15 cellular contexts compared by ENCODE assay signal in the genomic region with DNA sequence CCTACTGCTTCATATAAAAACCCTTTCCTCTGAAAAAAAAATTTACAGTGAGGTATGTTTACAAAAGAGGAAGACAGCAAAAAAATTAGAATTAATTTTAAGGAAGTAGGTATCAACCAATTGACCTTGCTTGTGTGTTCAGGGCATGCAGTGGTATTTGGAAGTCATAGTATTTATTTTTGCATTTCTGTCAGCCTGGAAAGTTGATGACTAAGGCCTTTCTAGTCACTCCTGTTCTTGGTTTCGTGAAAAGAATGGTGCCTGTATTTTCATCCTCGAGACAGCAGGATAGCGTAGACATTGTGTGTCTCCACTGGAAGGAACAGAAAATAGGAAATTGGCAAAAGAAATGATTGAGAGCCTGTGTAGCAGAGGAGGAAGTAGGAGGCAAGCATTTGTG. TPM values are rescaled to one million over a fixed set of nuclear protein-coding genes. Genes with fewer than 3 reads are reported as not detected.
A peak's percentile ranks its signal among the peaks of the same experiment; 100 is the strongest.
DNase-seq lines count a peak whose midpoint lies in the region; ATAC-seq lines count a peak whose summit lies in the region.
"Had no signal": no experiment of that assay in that cellular context is flagged by ENCODE, and none has a peak within 500 bp of the region (broad histone marks: within the 10 kb centered on the region; RNA-seq: fewer than 3 reads in every experiment).

No MANE protein-coding gene starts in this region.

- H3K36me3 ChIP-seq in GM23248 (ENCODE audit: low read depth): no peaks in the 10 kb centered on the region

- H3K27me3 ChIP-seq in GM23248 (replicated peaks; ENCODE audit: insufficient read depth): no peaks in the 10 kb centered on the region

- H3K4me2 ChIP-seq in GM23248 (ENCODE audit: unreplicated experiment): no peak overlapping the region

- H3K27ac Mint-ChIP-seq in T-helper 17 cell: peak overlapping the region; percentile 39
- H3K27ac Mint-ChIP-seq: activated naive CD8-positive, alpha-beta T cell treated with anti-CD3 and anti-CD28 coated beads, Interleukin-2, amount 10 ng/mL, durations not matched to agents 7 days and 5 days; endodermal cell had no signal

- H3K79me2 ChIP-seq in GM23248 (ENCODE audit: insufficient read depth): peaks cover 22% of the 10 kb centered on the region; the same call in 1 of the 2 replicates

- peaks cover 39% of the 10 kb centered on the region for H3K4me1 Mint-ChIP-seq in T-helper 17 cell
- H3K4me1 Mint-ChIP-seq: endodermal cell had no signal

- no peak overlapping the region for H3K9ac ChIP-seq in GM23248

- no peak for DNase-seq in T-helper 17 cell
- DNase-seq in midbrain (lab: John Stamatoyannopoulos, UW): peak; percentile 6
- DNase-seq in KG1 (lab: John Stamatoyannopoulos, UW): no peak
- no peak for DNase-seq in NCI-H1105 treated with DMSO at 0.1 percent for 48 hours (lab: John Stamatoyannopoulos, UW)
- DNase-seq in GM23248: no peak
- DNase-seq in activated effector memory CD4-positive, alpha-beta T cell treated with anti-CD3 and anti-CD28 coated beads, Interleukin-2, amount 50 U/mL, for 16 hours: no peak
- DNase-seq: activated naive CD8-positive, alpha-beta T cell treated with anti-CD3 and anti-CD28 coated beads, Interleukin-2, amount 10 ng/mL, durations not matched to agents 7 days and 5 days; Caco-2; endodermal cell; HCEC 1CT; NCI-H2029; stimulated activated CD4-positive, alpha-beta T cell treated with anti-CD3 and anti-CD28 coated beads, Interleukin-1b, Interleukin-23, amount 100 ng/mL, for 48 hours had no signal

- no peaks in the 10 kb centered on the region for H3K4me1 ChIP-seq in GM23248 (ENCODE audit: insufficient read depth)
- H3K4me1 ChIP-seq: Caco-2 had no signal

- peak; percentile 39 for ATAC-seq in GM18508 (IDR thresholded peaks at IDR 0.05; ENCODE audit: insufficient read depth, unreplicated experiment)
- peak; percentile 41 for ATAC-seq in HG02852 (IDR thresholded peaks at IDR 0.05; ENCODE audit: unreplicated experiment)
- peak; percentile 20 for ATAC-seq in T-helper 17 cell

- H3K4me3 Mint-ChIP-seq in T-helper 17 cell: peak overlapping the region; percentile 19
- H3K4me3 Mint-ChIP-seq: activated naive CD8-positive, alpha-beta T cell treated with anti-CD3 and anti-CD28 coated beads, Interleukin-2, amount 10 ng/mL, durations not matched to agents 7 days and 5 days; endodermal cell; nephron had no signal

- H2AFZ ChIP-seq in GM23248: no peak overlapping the region

- no peak overlapping the region for H3K4me3 ChIP-seq in GM23248

- H3K36me3 Mint-ChIP-seq in T-helper 17 cell (ENCODE audit: low read depth): no peaks in the 10 kb centered on the region

- H3K9me3 ChIP-seq in T-helper 17 cell (ENCODE audit: control insufficient read depth, low read length, poor library complexity, severe bottlenecking) (no peaks in the 10 kb centered on the region), GM23248 (ENCODE audit: low read depth) (no peaks in the 10 kb centered on the region)
- H3K9me3 ChIP-seq: Caco-2 had no signal

- no peaks in the 10 kb centered on the region for H3F3A ChIP-seq in GM23248 (ENCODE audit: insufficient read depth)

- no peaks in the 10 kb centered on the region for H4K20me1 ChIP-seq in GM23248 (ENCODE audit: insufficient read depth)

- 95 to 100% methylated on average over 3 of the region's 3 CpGs for WGBS in GM23248 (ENCODE audit: low coverage in 1 of 2, low lambda C conversion rate in 2 of 2, missing lambda C conversion rate in 2 of 2), 2 experiments

- H3K27me3 Mint-ChIP-seq in T-helper 17 cell: no peaks in the 10 kb centered on the region
- H3K27me3 Mint-ChIP-seq: activated naive CD8-positive, alpha-beta T cell treated with anti-CD3 and anti-CD28 coated beads, Interleukin-2, amount 10 ng/mL, durations not matched to agents 7 days and 5 days had no signal

- in situ Hi-C loops in GM23248 (cut with MboI): no loop called here

- H3K27ac ChIP-seq in GM23248: no peak overlapping the region

- H3K9me2 ChIP-seq in GM23248 (ENCODE audit: insufficient read depth): no peaks in the 10 kb centered on the region

RNA-seq across cellular contexts. Expression of gene SLC16A7, which starts 24.5 kb away (rescaled TPM):
- 10 to 100 TPM; 31.1 to 37.8 TPM for total RNA-seq in T-helper 17 cell
- 40.6 and 49.0 TPM in 2 replicates for total RNA-seq in GM23248 (2014; rRNA removed; shearing (Covaris generic))
- 14.0 and 15.7 TPM in 2 replicates for polyA plus RNA-seq in GM23248 (2016; fragmentation: Nextera tagmentation; extraction: Ambion mirVana)
